1 cellular context compared by ENCODE assay signal in the genomic region with DNA sequence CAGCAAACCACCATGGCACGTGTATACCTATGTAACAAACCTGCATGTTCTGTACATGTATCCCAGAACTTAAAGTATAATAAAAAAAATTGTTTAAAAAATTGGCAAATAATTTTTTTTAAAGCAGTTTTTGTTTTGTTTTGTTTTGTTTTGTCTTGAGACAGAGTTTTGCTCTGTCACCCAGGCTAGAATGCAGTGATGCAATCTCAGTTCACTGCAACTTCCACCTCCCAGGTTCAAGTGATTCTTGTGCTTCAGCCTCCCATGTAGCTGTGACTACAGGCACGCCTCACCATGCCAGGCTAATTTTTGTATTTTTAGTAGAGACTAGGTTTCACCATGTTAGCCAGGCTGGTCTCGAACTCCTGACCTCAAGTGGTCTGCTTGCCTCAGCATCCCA. TPM values are rescaled to one million over a fixed set of nuclear protein-coding genes. Genes with fewer than 3 reads are reported as not detected.
"Had no signal": no experiment of that assay in that cellular context is flagged by ENCODE, and none has a peak within 500 bp of the region (broad histone marks: within the 10 kb centered on the region; RNA-seq: fewer than 3 reads in every experiment).

No MANE protein-coding gene starts in this region.

RNA-seq across cellular contexts. Expression of a gene that starts 27.5 kb away (rescaled TPM):
- total RNA-seq: G401 had no signal
